In genomic region chr9:126509718-126510117, GRCh38 we compare ENCODE assay signal across 22 cellular contexts.
"Had no signal": no experiment of that assay in that cellular context is flagged by ENCODE, and none has a peak within 500 bp of the region (broad histone marks: within the 10 kb centered on the region; RNA-seq: fewer than 3 reads in every experiment).

No MANE protein-coding gene starts in this region.

- FAIRE-seq: islet of Langerhans, urothelium cell line had no signal

- H3K36me3 ChIP-seq: cardiac muscle cell, right lobe of liver had no signal

- H2AFZ ChIP-seq: parathyroid adenoma had no signal

- DNase-seq: effector CD4-positive, alpha-beta T cell; foreskin melanocyte; head of caudate nucleus; hypothalamus; occipital lobe; psoas muscle; retina; right lobe of liver; stimulated activated CD4-positive, alpha-beta T cell treated with anti-CD3 and anti-CD28 coated beads, Interleukin-2, amount 100 ng/mL, for 24 hours; stimulated activated CD4-positive, alpha-beta T cell treated with anti-CD3 and anti-CD28 coated beads, Interleukin-4, amount 100 ng/mL, for 4 hours; stimulated activated naive B cell treated with anti-CD40 and anti-IgM and Interleukin-4, amounts not matched to agents 10 μg/mL and 1 μg/mL and 100 μg/mL, for 72 hours; stimulated activated naive CD8-positive, alpha-beta T cell treated with anti-CD3 and anti-CD28 coated beads, Interleukin-15, amount 100 ng/mL, for 72 hours; testis; trophoblast cell had no signal

- H3K4me1 ChIP-seq: parathyroid adenoma, psoas muscle, right lobe of liver, testis had no signal

- H3K27ac ChIP-seq: cardiac muscle cell, coronary artery, parathyroid adenoma, psoas muscle, right lobe of liver, testis had no signal

- H3K4me3 ChIP-seq: cardiac muscle cell, coronary artery, psoas muscle, right lobe of liver, testis had no signal

- H3K27ac Mint-ChIP-seq: endodermal cell; mesothelial cell of epicardium; nephron; stimulated activated naive B cell treated with anti-CD40 and anti-IgM and Interleukin-4, amounts not matched to agents 10 μg/mL and 1 μg/mL and 100 μg/mL, for 72 hours had no signal

- ATAC-seq: psoas muscle; right lobe of liver; stimulated activated naive B cell treated with anti-CD40 and anti-IgM and Interleukin-4, amounts not matched to agents 10 μg/mL and 1 μg/mL and 100 μg/mL, for 72 hours; stimulated activated naive CD8-positive, alpha-beta T cell treated with anti-CD3 and anti-CD28 coated beads, Interleukin-15, amount 100 ng/mL, for 72 hours had no signal

- H3K9ac ChIP-seq: parathyroid adenoma had no signal

- H3K36me3 Mint-ChIP-seq: mesothelial cell of epicardium; stimulated activated naive B cell treated with anti-CD40 and anti-IgM and Interleukin-4, amounts not matched to agents 10 μg/mL and 1 μg/mL and 100 μg/mL, for 72 hours had no signal

- H3K27me3 ChIP-seq: cardiac muscle cell, testis had no signal

- H3K4me3 Mint-ChIP-seq: endodermal cell; mesothelial cell of epicardium; nephron; stimulated activated naive B cell treated with anti-CD40 and anti-IgM and Interleukin-4, amounts not matched to agents 10 μg/mL and 1 μg/mL and 100 μg/mL, for 72 hours; stimulated activated naive CD8-positive, alpha-beta T cell treated with anti-CD3 and anti-CD28 coated beads, Interleukin-15, amount 100 ng/mL, for 72 hours had no signal

- H3K9me3 ChIP-seq: psoas muscle, right lobe of liver, testis had no signal

- H3K9me3 Mint-ChIP-seq: endodermal cell; mesothelial cell of epicardium; nephron; stimulated activated naive B cell treated with anti-CD40 and anti-IgM and Interleukin-4, amounts not matched to agents 10 μg/mL and 1 μg/mL and 100 μg/mL, for 72 hours; stimulated activated naive CD8-positive, alpha-beta T cell treated with anti-CD3 and anti-CD28 coated beads, Interleukin-15, amount 100 ng/mL, for 72 hours had no signal

- H3K79me2 ChIP-seq: parathyroid adenoma had no signal
